1 cellular context compared by ENCODE assay signal in the genomic region with DNA sequence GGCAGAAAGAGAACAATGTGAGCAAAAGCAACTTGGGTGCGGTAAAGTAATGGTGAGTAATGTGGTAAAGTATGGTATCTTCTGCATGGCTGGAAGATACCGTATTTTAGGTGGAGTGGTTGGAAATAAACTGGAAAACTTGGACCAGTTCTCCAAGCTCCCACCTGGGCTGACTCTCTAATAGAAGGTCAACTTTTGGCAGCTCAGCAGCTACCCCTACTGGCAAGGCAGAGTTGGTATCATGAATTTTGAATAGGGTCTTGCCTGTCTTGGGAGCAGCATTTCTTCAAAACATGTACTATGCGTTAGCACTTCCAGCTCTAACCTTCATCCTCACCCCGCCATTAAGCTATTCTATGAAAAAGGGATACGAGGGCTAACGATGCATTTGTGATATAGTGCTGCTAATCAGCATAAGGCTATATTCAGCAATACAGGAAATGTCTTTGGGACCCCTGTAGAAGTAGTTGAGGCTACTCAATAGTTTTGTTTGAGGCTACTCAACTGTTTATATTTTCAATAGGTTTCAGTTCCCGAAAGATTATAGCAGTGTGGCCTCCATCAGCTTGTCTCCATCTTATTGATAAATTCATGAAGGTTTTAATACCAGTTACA.
A peak's percentile ranks its signal among the peaks of the same experiment; 100 is the strongest.
TF ChIP-seq lines count a peak whose summit lies in the region.

No MANE protein-coding gene starts in this region.

TF ChIP-seq in IMR-90, 13 proteins besides CTCF, POLR2A, EP300 and RAD21:
- no peak for TF ChIP-seq RFX5 (IDR thresholded peaks at IDR 0.05; ENCODE audit: low read depth, low read length)
- TF ChIP-seq SMC3 (IDR thresholded peaks at IDR 0.05; ENCODE audit: low read depth, low read length): peak; percentile 64
- no peak for TF ChIP-seq MXI1 (IDR thresholded peaks at IDR 0.05; ENCODE audit: borderline replicate concordance, low read depth, low read length)
TF ChIP-seq in IMR-90: peak in this region for 1.
